ENCODE assay signal across 8 cellular contexts in genomic region chr19:35628565-35629331, GRCh38. TPM values are rescaled to one million over a fixed set of nuclear protein-coding genes. Genes with fewer than 3 reads are reported as not detected.
DNase-seq lines count a peak whose midpoint lies in the region; FAIRE-seq and TF ChIP-seq lines count a peak whose summit lies in the region.

RBM42 (plus strand) TSS chr19:35629036; CDS start chr19:35629154, 118 bp downstream.

- H3K27me3 ChIP-seq in neutrophil, result no peaks in the 10 kb centered on the region

- H3K4me1 Mint-ChIP-seq in HFFc6 (ENCODE audit: low read depth), result peaks cover 12% of the 10 kb centered on the region
- peaks cover 22% of the 10 kb centered on the region for H3K4me1 Mint-ChIP-seq in activated naive CD4-positive, alpha-beta T cell treated with anti-CD3 and anti-CD28 coated beads, Interleukin-2, amount 10 ng/mL, durations not matched to agents 7 days and 5 days

- peaks cover 35% of the 10 kb centered on the region for H3K36me3 Mint-ChIP-seq in HFFc6 (ENCODE audit: low read depth)
- H3K36me3 Mint-ChIP-seq in activated naive CD4-positive, alpha-beta T cell treated with anti-CD3 and anti-CD28 coated beads, Interleukin-2, amount 10 ng/mL, durations not matched to agents 7 days and 5 days, result peaks cover 38% of the 10 kb centered on the region

- TF ChIP-seq CTCF in HFFc6 (IDR thresholded peaks at IDR 0.05) (no peak), NB4 (IDR thresholded peaks at IDR 0.05; ENCODE audit: low read depth, low read length) (no peak), neutrophil (IDR thresholded peaks at IDR 0.05) (no peak)

- peak within 1 kb of the TSS; percentile 99 for H3K27ac Mint-ChIP-seq in HFFc6
- peak within 1 kb of the TSS; percentile 99 for H3K27ac Mint-ChIP-seq in activated naive CD4-positive, alpha-beta T cell treated with anti-CD3 and anti-CD28 coated beads, Interleukin-2, amount 10 ng/mL, durations not matched to agents 7 days and 5 days

- H3K9me3 ChIP-seq in SK-N-MC (ENCODE audit: low read depth, low read length) (no peaks in the 10 kb centered on the region), neutrophil (no peaks in the 10 kb centered on the region)

- H3K36me3 ChIP-seq in SK-N-MC (ENCODE audit: insufficient read depth, low read length) (peaks cover 31% of the 10 kb centered on the region), neutrophil (peaks cover 35% of the 10 kb centered on the region)

- H3K4me3 Mint-ChIP-seq in HFFc6, result peak within 1 kb of the TSS; percentile 99
- H3K4me3 Mint-ChIP-seq in activated naive CD4-positive, alpha-beta T cell treated with anti-CD3 and anti-CD28 coated beads, Interleukin-2, amount 10 ng/mL, durations not matched to agents 7 days and 5 days, result peak within 1 kb of the TSS; percentile 100

- peak within 1 kb of the TSS; percentile 74; the same call in 1 of the 2 replicates for H3K27ac ChIP-seq in SK-N-MC
- peak within 1 kb of the TSS; percentile 84 for H3K27ac ChIP-seq in neutrophil
- peak within 1 kb of the TSS; percentile 86 for H3K27ac ChIP-seq in substantia nigra (ENCODE audit: low read depth, low read length, poor library complexity, severe bottlenecking)

- FAIRE-seq in frontal cortex (lab: Jason Lieb, UNC), result peak; percentile 15

- H3K4me3 ChIP-seq in NB4 (ENCODE audit: low read depth, low read length) (peak within 1 kb of the TSS; percentile 82), SK-N-MC (peak within 1 kb of the TSS; percentile 96), neutrophil (ENCODE audit: low read depth in 1 of 2, low read length in 1 of 2) (peak within 1 kb of the TSS; percentile 79 to 97)

- peaks cover 13 to 16% of the 10 kb centered on the region in 2 experiments for H3K4me1 ChIP-seq in neutrophil (ENCODE audit: control insufficient read depth in 1 of 2, insufficient read depth in 1 of 2, low read depth in 1 of 2, low read length in 1 of 2)

- peaks cover 6% of the 10 kb centered on the region; the same call in 1 of the 2 replicates for H3K27me3 Mint-ChIP-seq in HFFc6 (ENCODE audit: insufficient read depth)
- H3K27me3 Mint-ChIP-seq in activated naive CD4-positive, alpha-beta T cell treated with anti-CD3 and anti-CD28 coated beads, Interleukin-2, amount 10 ng/mL, durations not matched to agents 7 days and 5 days, result no peaks in the 10 kb centered on the region

- peak within 1 kb of the TSS; percentile 94 for H3K9ac ChIP-seq in SK-N-MC (ENCODE audit: insufficient read length)

- peak; percentile 38 for TF ChIP-seq POLR2A in NB4 (IDR thresholded peaks at IDR 0.05; ENCODE audit: extremely low read depth, insufficient read length)

- peak; percentile 96 for DNase-seq in GM04503 (ENCODE audit: low read depth)
- DNase-seq in HFFc6, result peak; percentile 99
- DNase-seq in NB4 (ENCODE audit: low read depth), result peak; percentile 97
- DNase-seq in SK-N-MC (ENCODE audit: low read depth, low spot score), result peak; percentile 97
- peak; percentile 97 for DNase-seq in activated naive CD4-positive, alpha-beta T cell treated with anti-CD3 and anti-CD28 coated beads, Interleukin-2, amount 10 ng/mL, durations not matched to agents 7 days and 5 days
- peak; percentile 96 to 98 for DNase-seq in frontal cortex (ENCODE audit: low spot score in 2 of 2)
- DNase-seq in substantia nigra (lab: John Stamatoyannopoulos, UW), result peak; percentile 80 to 97 (median 92)

- CTCF ChIA-PET in activated naive CD4-positive, alpha-beta T cell treated with anti-CD3 and anti-CD28 coated beads, Interleukin-2, amount 10 ng/mL, durations not matched to agents 7 days and 5 days (lab: Charles Lee), result no interaction called here

- H3K9me3 Mint-ChIP-seq in HFFc6, result no peaks in the 10 kb centered on the region
- no peaks in the 10 kb centered on the region for H3K9me3 Mint-ChIP-seq in activated naive CD4-positive, alpha-beta T cell treated with anti-CD3 and anti-CD28 coated beads, Interleukin-2, amount 10 ng/mL, durations not matched to agents 7 days and 5 days

RNA-seq across cellular contexts. Expression of gene RBM42, which starts in this region (rescaled TPM):
- 100 to 1,000 TPM; 110 to 129 (median 120) TPM for total RNA-seq in HFFc6 (2021; fragmentation: NEBNext Ultra II Directional; extraction: Animal tissue kit (Norgen Biotek cat#: 25700))
- total RNA-seq in frontal cortex, result 21.6 TPM

Comparison
In these comparisons a context has a peak if more than half of its experiments do, and no peak if none do; other contexts are left out.
1. Peak in every context shown above with its lines: DNase-seq, H3K4me3 ChIP-seq and H3K27ac ChIP-seq.